ENCODE assay signal across 22 cellular contexts in the genomic region with DNA sequence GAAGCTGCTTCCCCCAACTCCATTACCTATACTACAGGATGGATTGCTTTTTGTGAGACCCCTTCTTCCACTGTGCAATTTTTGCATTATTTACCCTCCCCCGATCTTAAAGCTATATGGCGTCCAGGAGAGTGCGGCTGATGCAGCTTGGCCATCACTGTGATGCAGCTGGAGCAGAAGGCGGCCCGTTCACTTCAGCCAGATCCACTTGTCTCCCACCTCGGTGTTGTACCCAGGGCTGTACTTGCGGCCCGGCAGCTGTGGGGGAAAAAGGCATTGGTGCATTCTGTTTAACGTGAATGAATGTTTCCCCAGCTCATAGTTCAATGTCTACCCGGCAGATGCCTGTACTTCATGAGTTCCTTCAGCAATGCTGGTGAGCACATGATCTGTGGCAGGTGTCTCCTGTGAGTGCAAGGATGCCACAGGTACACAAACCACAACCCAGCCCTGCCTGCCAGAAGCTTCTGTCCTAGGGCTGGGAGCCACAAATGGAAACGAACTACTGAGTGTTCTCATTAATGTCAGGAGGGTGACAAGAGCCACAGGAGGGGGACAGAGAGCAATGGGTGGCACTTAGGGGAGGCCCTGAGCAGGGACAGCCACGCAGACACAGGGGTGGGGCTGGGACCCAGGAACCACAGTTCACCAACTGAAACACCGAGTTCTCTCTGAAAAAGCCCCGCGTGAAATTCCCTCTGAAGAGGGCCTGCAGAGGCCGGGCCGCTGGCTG.
DNase-seq lines count a peak whose midpoint lies in the region; ATAC-seq and TF ChIP-seq lines count a peak whose summit lies in the region.
"Had no signal": no experiment of that assay in that cellular context is flagged by ENCODE, and none has a peak within 500 bp of the region (broad histone marks: within the 10 kb centered on the region; RNA-seq: fewer than 3 reads in every experiment).

No MANE protein-coding gene starts in this region.

- no peaks in the 10 kb centered on the region for H3K4me1 ChIP-seq in A673 (ENCODE audit: insufficient read depth, low read length, poor library complexity, severe bottlenecking)
- H3K4me1 ChIP-seq in BLaER1 treated with 17β-estradiol and CSF1 and Interleukin-3, amounts not matched to agents 10 nM and 100 nM: peaks cover 7 to 44% (median 23%) of the 10 kb centered on the region in 10 experiments

- POLR2A ChIA-PET in A673 (lab: Charles Lee; ENCODE audit: low non-redundant PET): no interaction called here
- POLR2A ChIA-PET in activated CD4-positive, alpha-beta memory T cell treated with anti-CD3 and anti-CD28 coated beads, Interleukin-2, amount 10 ng/mL, durations not matched to agents 7 days and 5 days (lab: Charles Lee): interaction anchor here (0.8 kb wide), 1 partner anchor 15 kb away, joined by 3 read pairs; no protein-coding TSS in a partner anchor

- peak overlapping the region; percentile 70 for H3K27ac Mint-ChIP-seq in central memory CD8-positive, alpha-beta T cell (ENCODE audit: low read depth)
- H3K27ac Mint-ChIP-seq in activated CD4-positive, alpha-beta memory T cell treated with anti-CD3 and anti-CD28 coated beads, Interleukin-2, amount 10 ng/mL, durations not matched to agents 7 days and 5 days: no peak overlapping the region
- H3K27ac Mint-ChIP-seq: activated T-helper 1 cell treated with anti-CD3 and anti-CD28 coated beads, Interleukin-12 subunit alpha, Interleukin-12 subunit beta, Interleukin-2, Interleukin-4 antibody, amounts not matched to agents 30 ng/mL and 10 ng/mL and 1 ng/mL, durations not matched to agents 14 hours and 24 hours and 36 hours; progenitor cell of endocrine pancreas; T-cell had no signal

- intact Hi-C loops in A673 (cut with micrococcal nuclease; ENCODE audit: unreplicated experiment): no loop called here

- no peaks in the 10 kb centered on the region for H3K27me3 ChIP-seq in A673 (replicated peaks; ENCODE audit: insufficient read depth, low read depth, low read length, poor library complexity)
- no peaks in the 10 kb centered on the region for H3K27me3 ChIP-seq in BLaER1 treated with 17β-estradiol and CSF1 and Interleukin-3, amounts not matched to agents 10 nM and 100 nM
- H3K27me3 ChIP-seq: hepatocyte, spleen had no signal

- BruUV-seq in A673 (replicated peaks; lab: Mats Ljungman, UMichigan): no TSS peak

- no peaks in the 10 kb centered on the region for H3K9me3 ChIP-seq in A673 (ENCODE audit: low read depth, low read length, poor library complexity, severe bottlenecking)
- H3K9me3 ChIP-seq in BLaER1 treated with 17β-estradiol and CSF1 and Interleukin-3, amounts not matched to agents 10 nM and 100 nM (replicated peaks in 1 of 11): no peaks in the 10 kb centered on the region
- H3K9me3 ChIP-seq: spleen had no signal

- no peaks in the 10 kb centered on the region for H3K36me3 ChIP-seq in A673 (ENCODE audit: insufficient read depth, low read length, poor library complexity, severe bottlenecking)
- H3K36me3 ChIP-seq in BLaER1 treated with 17β-estradiol and CSF1 and Interleukin-3, amounts not matched to agents 10 nM and 100 nM: peaks cover 57 to 100% (median 84%) of the 10 kb centered on the region in 11 experiments

- DNase-seq in A673 (ENCODE audit: low spot score): no peak
- DNase-seq in Jurkat, Clone E6-1 (ENCODE audit: low read depth, low spot score): peak; percentile 73
- no peak for DNase-seq in central memory CD8-positive, alpha-beta T cell (ENCODE audit: low spot score in 2 of 2)
- DNase-seq in activated CD4-positive, alpha-beta memory T cell treated with anti-CD3 and anti-CD28 coated beads, Interleukin-2, amount 10 ng/mL, durations not matched to agents 7 days and 5 days: no peak
- DNase-seq: activated CD8-positive, alpha-beta memory T cell treated with anti-CD3 and anti-CD28 coated beads for 24 hours; AML-193; Calu3; GM23248; islet precursor cell; naive thymus-derived CD8-positive, alpha-beta T cell; NCI-H1930; spleen; stimulated activated CD8-positive, alpha-beta memory T cell treated with anti-CD3 and anti-CD28 coated beads, Interleukin-4, amount 100 ng/mL, for 48 hours; T-cell had no signal

- H3K9ac ChIP-seq in BLaER1 treated with 17β-estradiol and CSF1 and Interleukin-3, amounts not matched to agents 10 nM and 100 nM: peak overlapping the region in 6 of 11 experiments; percentile 21 to 41 (median 36); a peak in 6 of 22 replicates
- H3K9ac ChIP-seq: GM23248 had no signal

- no peak for ATAC-seq in central memory CD8-positive, alpha-beta T cell (replicated peaks; ENCODE audit: extremely low read depth, poor library complexity, severe bottlenecking)
- ATAC-seq in GM18909 (IDR thresholded peaks at IDR 0.05; ENCODE audit: poor library complexity, unreplicated experiment): no peak
- no peak for ATAC-seq in GM21526 (IDR thresholded peaks at IDR 0.05; ENCODE audit: low FRiP score, unreplicated experiment)
- ATAC-seq in GM19467 (IDR thresholded peaks at IDR 0.05; ENCODE audit: unreplicated experiment): no peak
- ATAC-seq: T-cell had no signal

- no peak overlapping the region for H3K4me3 ChIP-seq in A673 (ENCODE audit: low read depth, low read length, poor library complexity, severe bottlenecking)
- H3K4me3 ChIP-seq in BLaER1 treated with 17β-estradiol and CSF1 and Interleukin-3, amounts not matched to agents 10 nM and 100 nM: no peak overlapping the region
- no peak overlapping the region for H3K4me3 ChIP-seq in Jurkat, Clone E6-1 (ENCODE audit: low read length)
- H3K4me3 ChIP-seq: GM23248, hepatocyte, spleen had no signal

- CTCF ChIA-PET in A673 (lab: Charles Lee): no interaction called here
- CTCF ChIA-PET in activated CD4-positive, alpha-beta memory T cell treated with anti-CD3 and anti-CD28 coated beads, Interleukin-2, amount 10 ng/mL, durations not matched to agents 7 days and 5 days (lab: Charles Lee): interaction anchor here (0.9 to 2.6 kb wide), 4 partner anchors 8 to 31 kb away, joined by 3 to 7 read pairs (median 6); no protein-coding TSS in a partner anchor

- peak overlapping the region; percentile 42 to 73 (median 55); a peak in 20 of 22 replicates for H3K4me2 ChIP-seq in BLaER1 treated with 17β-estradiol and CSF1 and Interleukin-3, amounts not matched to agents 10 nM and 100 nM
- H3K4me2 ChIP-seq: hepatocyte had no signal

- H4K20me1 ChIP-seq in BLaER1 treated with 17β-estradiol and CSF1 and Interleukin-3, amounts not matched to agents 10 nM and 100 nM: peaks cover 0 to 31% (median 0%) of the 10 kb centered on the region in 11 experiments; a peak in 4 of 22 replicates

- H3K36me3 Mint-ChIP-seq in central memory CD8-positive, alpha-beta T cell (ENCODE audit: insufficient read depth): peaks cover 22% of the 10 kb centered on the region
- H3K36me3 Mint-ChIP-seq in activated CD4-positive, alpha-beta memory T cell treated with anti-CD3 and anti-CD28 coated beads, Interleukin-2, amount 10 ng/mL, durations not matched to agents 7 days and 5 days (ENCODE audit: low read depth): peaks cover 17% of the 10 kb centered on the region

- no peak overlapping the region for H3K27ac ChIP-seq in A673 (ENCODE audit: low read depth, low read length, poor library complexity, severe bottlenecking)
- H3K27ac ChIP-seq in BLaER1 treated with 17β-estradiol and CSF1 and Interleukin-3, amounts not matched to agents 10 nM and 100 nM: peak overlapping the region in 8 of 11 experiments; percentile 6 to 60 (median 26); a peak in 12 of 22 replicates
- H3K27ac ChIP-seq: GM23248, hepatocyte, spleen, VCaP had no signal

- H3K9me3 Mint-ChIP-seq in central memory CD8-positive, alpha-beta T cell: no peaks in the 10 kb centered on the region
- H3K9me3 Mint-ChIP-seq in activated CD4-positive, alpha-beta memory T cell treated with anti-CD3 and anti-CD28 coated beads, Interleukin-2, amount 10 ng/mL, durations not matched to agents 7 days and 5 days: no peaks in the 10 kb centered on the region
- H3K9me3 Mint-ChIP-seq: activated T-helper 1 cell treated with anti-CD3 and anti-CD28 coated beads, Interleukin-12 subunit alpha, Interleukin-12 subunit beta, Interleukin-2, Interleukin-4 antibody, amounts not matched to agents 30 ng/mL and 10 ng/mL and 1 ng/mL, durations not matched to agents 14 hours and 24 hours and 36 hours; naive thymus-derived CD8-positive, alpha-beta T cell; T-cell had no signal

- no peaks in the 10 kb centered on the region for H3K27me3 Mint-ChIP-seq in central memory CD8-positive, alpha-beta T cell
- no peaks in the 10 kb centered on the region for H3K27me3 Mint-ChIP-seq in activated CD4-positive, alpha-beta memory T cell treated with anti-CD3 and anti-CD28 coated beads, Interleukin-2, amount 10 ng/mL, durations not matched to agents 7 days and 5 days
- H3K27me3 Mint-ChIP-seq: naive thymus-derived CD8-positive, alpha-beta T cell; progenitor cell of endocrine pancreas; T-cell had no signal

- H3K4me1 Mint-ChIP-seq in central memory CD8-positive, alpha-beta T cell: peaks cover 11% of the 10 kb centered on the region
- H3K4me1 Mint-ChIP-seq in activated CD4-positive, alpha-beta memory T cell treated with anti-CD3 and anti-CD28 coated beads, Interleukin-2, amount 10 ng/mL, durations not matched to agents 7 days and 5 days: no peaks in the 10 kb centered on the region
- H3K4me1 Mint-ChIP-seq: T-cell had no signal

- 0 out of 2 replicates have a peak, but pooled peaks have one; percentile 8 for TF ChIP-seq CTCF in A673 (conservative IDR thresholded peaks at IDR 0.05; ENCODE audit: low read depth, low read length)

- H3K4me3 Mint-ChIP-seq in central memory CD8-positive, alpha-beta T cell: no peak overlapping the region
- no peak overlapping the region for H3K4me3 Mint-ChIP-seq in activated CD4-positive, alpha-beta memory T cell treated with anti-CD3 and anti-CD28 coated beads, Interleukin-2, amount 10 ng/mL, durations not matched to agents 7 days and 5 days
- H3K4me3 Mint-ChIP-seq: activated T-helper 1 cell treated with anti-CD3 and anti-CD28 coated beads, Interleukin-12 subunit alpha, Interleukin-12 subunit beta, Interleukin-2, Interleukin-4 antibody, amounts not matched to agents 30 ng/mL and 10 ng/mL and 1 ng/mL, durations not matched to agents 14 hours and 24 hours and 36 hours; naive thymus-derived CD8-positive, alpha-beta T cell; T-cell had no signal
